Comparison of ENCODE assay signal across 15 cellular contexts in the genomic region with DNA sequence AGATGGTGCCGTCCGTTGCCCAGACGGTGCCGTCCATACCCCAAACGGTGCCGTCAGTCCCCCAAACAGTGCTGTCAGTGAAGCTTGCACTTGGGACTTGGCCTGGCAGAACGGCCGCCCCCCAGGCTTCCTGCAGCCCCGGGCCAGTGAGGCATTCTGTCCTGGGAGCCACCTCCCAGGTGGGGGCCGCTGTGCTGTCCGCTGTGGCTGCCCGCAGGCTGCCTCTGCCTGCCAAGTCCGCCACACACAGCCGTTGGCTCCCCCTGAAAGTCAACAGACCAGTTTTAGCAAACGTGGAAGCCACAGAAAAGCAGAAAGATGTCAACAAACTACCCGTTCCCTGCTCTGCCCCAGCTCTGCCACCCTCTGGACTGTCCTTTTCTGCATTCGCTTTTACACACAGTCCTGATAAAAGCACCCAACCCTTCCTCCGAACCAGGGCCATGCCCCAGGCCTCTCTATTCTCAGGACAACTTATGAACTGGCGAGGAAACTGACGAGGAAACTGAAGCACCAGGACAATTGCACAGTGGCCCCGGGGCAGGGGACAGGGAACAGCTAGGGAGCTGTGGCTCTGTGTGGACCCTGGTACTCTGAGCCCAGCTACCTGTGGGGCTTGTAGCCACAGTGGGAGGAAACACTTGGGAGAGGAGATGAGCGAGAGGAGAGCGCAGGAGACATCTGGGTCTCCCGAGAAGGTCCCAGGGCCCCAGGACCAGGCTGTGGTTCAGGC. TPM values are rescaled to one million over a fixed set of nuclear protein-coding genes. Genes with fewer than 3 reads are reported as not detected.
DNase-seq lines count a peak whose midpoint lies in the region; ATAC-seq and TF ChIP-seq lines count a peak whose summit lies in the region.
"Had no signal": no experiment of that assay in that cellular context is flagged by ENCODE, and none has a peak within 500 bp of the region (broad histone marks: within the 10 kb centered on the region; RNA-seq: fewer than 3 reads in every experiment).

No MANE protein-coding gene starts in this region.

- H3K27ac ChIP-seq in WERI-Rb-1, result peak overlapping the region; percentile 74
- H3K27ac ChIP-seq in right lobe of liver, result peak overlapping the region in 2 of 3 donors; percentile 74 to 87

- H3K4me1 ChIP-seq in right lobe of liver, result peaks cover 0 to 50% (median 22%) of the 10 kb centered on the region in 4 donors

- H3K4me3 ChIP-seq in AG10803 (ENCODE audit: low read length) (no peak overlapping the region), WERI-Rb-1 (ENCODE audit: low read depth, low read length) (no peak overlapping the region), right lobe of liver (no peak overlapping the region)

- TF ChIP-seq CTCF in AG10803 (conservative IDR thresholded peaks at IDR 0.05; ENCODE audit: low read length) (no peak), WERI-Rb-1 (IDR thresholded peaks at IDR 0.05; ENCODE audit: low read depth, low read length) (no peak), right lobe of liver (IDR thresholded peaks at IDR 0.05) (peak; percentile 17 to 45 (median 21))

- DNase-seq in AG10803 (ENCODE audit: low read depth) (peak; percentile 4), G401 (ENCODE audit: low spot score) (peak; percentile 43), WERI-Rb-1 (no peak), right lobe of liver (peak in 2 of 3 donors; percentile 78 to 83), NCI-H1092 treated with DMSO at 0.1 percent for 48 hours (lab: John Stamatoyannopoulos, UW) (no peak), EL (no peak), ecto neural progenitor cell (ENCODE audit: low spot score) (no peak)
- DNase-seq: activated naive CD4-positive, alpha-beta T cell treated with Interleukin-2 at 50 U/mL for 16 hours; left cardiac atrium; MM.1S; NCI-H2081 treated with DMSO at 0.1 percent for 48 hours; NCI-H774; T-cell had no signal

- H3K9me3 ChIP-seq in WERI-Rb-1 (ENCODE audit: severe bottlenecking) (no peaks in the 10 kb centered on the region), right lobe of liver (no peaks in the 10 kb centered on the region)

- no peaks in the 10 kb centered on the region for H3K27me3 ChIP-seq in WERI-Rb-1 (ENCODE audit: insufficient read depth, low read depth, severe bottlenecking)
- no peaks in the 10 kb centered on the region for H3K27me3 ChIP-seq in right lobe of liver

- intact Hi-C loops in right lobe of liver (cut with DNase I), result no loop called here

- no peaks in the 10 kb centered on the region for H3K36me3 ChIP-seq in WERI-Rb-1
- no peaks in the 10 kb centered on the region for H3K36me3 ChIP-seq in right lobe of liver

- 62% methylated on average over 13 of the region's 24 CpGs for WGBS in right lobe of liver (ENCODE audit: insufficient coverage, low coverage, low lambda C conversion rate, missing lambda C conversion rate)

- ATAC-seq in right lobe of liver (peak; percentile 50 to 57 (median 53)), HG03159 (IDR thresholded peaks at IDR 0.05; ENCODE audit: unreplicated experiment) (no peak)
- ATAC-seq: activated CD4-positive, CD25-positive, alpha-beta regulatory T cell treated with anti-CD3 and anti-CD28 coated beads, Interleukin-2, amount 50 U/mL, for 24 hours; left cardiac atrium; T-cell had no signal

- in situ Hi-C loops in G401 (cut with HindIII; ENCODE audit: low sequenced_read_pairs), result no loop called here

- no peak for TF ChIP-seq POLR2A in right lobe of liver (IDR thresholded peaks at IDR 0.05)

RNA-seq across cellular contexts. Expression of a gene that starts 39.6 kb away (rescaled TPM):
- total RNA-seq in G401 (2014; rRNA removed; shearing (Covaris generic)), result 18.9 and 25.8 TPM in 2 replicates
- total RNA-seq in right lobe of liver, result 100 to 1,000 TPM; 105 to 165 (median 131) TPM

Comparison
In these comparisons a context has a peak if more than half of its experiments do, and no peak if none do; other contexts are left out.
1. DNase-seq: peak in AG10803 (single experiment), G401 (single experiment) and right lobe of liver (2 of 3); none in WERI-Rb-1 (single experiment), NCI-H1092 treated with DMSO at 0.1 percent for 48 hours (single experiment), EL (single experiment) and ecto neural progenitor cell (single experiment).
2. CTCF ChIP-seq: peak in right lobe of liver (4 of 4); none in AG10803 (single experiment) and WERI-Rb-1 (single experiment).